In the genomic region with DNA sequence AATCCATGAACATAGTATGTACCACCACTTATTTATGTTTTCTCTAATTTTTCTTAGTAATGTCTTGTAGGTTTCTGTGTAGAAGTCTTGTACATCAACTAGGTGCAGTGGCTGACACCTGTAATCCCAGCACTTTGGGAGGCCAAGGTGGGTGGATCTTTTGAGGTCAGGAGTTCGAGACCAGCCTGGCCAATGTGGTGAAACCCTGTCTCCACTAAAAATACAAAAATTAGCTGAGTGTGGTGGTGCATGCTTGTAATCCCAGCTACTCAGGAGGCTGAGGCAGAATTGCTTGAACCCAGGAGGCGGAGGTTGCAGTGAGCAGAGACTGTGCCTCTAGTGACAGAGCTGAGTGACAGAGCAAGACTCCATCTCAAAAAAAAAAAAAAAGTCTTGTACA, we compare ENCODE assay signal across 2 cellular contexts. TPM values are rescaled to one million over a fixed set of nuclear protein-coding genes. Genes with fewer than 3 reads are reported as not detected.
"Had no signal": no experiment of that assay in that cellular context is flagged by ENCODE, and none has a peak within 500 bp of the region (broad histone marks: within the 10 kb centered on the region; RNA-seq: fewer than 3 reads in every experiment).

No MANE protein-coding gene starts in this region.

RNA-seq across cellular contexts. Expression of gene IL21R, which starts 8.0 kb away (rescaled TPM):
- total RNA-seq: epithelial cell of proximal tubule, smooth muscle cell had no signal
- polyA plus RNA-seq: smooth muscle cell had no signal
